ENCODE assay signal across 22 cellular contexts in the genomic region with DNA sequence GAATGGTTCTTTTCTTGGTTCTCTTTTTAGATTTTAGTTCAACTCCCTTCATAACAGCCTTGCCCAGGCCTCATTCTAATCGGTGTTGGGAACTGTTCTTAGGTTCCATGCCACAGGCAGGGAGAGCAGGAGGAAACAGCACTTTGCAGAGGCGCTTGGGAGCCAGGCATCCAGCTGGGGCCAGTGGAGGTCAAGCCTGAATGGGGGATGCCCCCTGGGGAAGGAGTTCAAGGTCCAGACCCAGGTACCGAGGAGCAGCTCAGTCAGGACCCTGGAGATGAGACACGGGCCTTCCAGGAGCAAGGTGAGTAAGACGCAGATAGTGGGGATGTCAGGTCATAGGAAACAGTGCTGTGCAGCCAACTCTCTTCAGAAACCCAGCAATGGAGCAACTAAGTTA. TPM values are rescaled to one million over a fixed set of nuclear protein-coding genes. Genes with fewer than 3 reads are reported as not detected.
DNase-seq lines count a peak whose midpoint lies in the region; ATAC-seq and TF ChIP-seq lines count a peak whose summit lies in the region.
"Had no signal": no experiment of that assay in that cellular context is flagged by ENCODE, and none has a peak within 500 bp of the region (broad histone marks: within the 10 kb centered on the region; RNA-seq: fewer than 3 reads in every experiment).

No MANE protein-coding gene starts in this region.

- H3K27ac ChIP-seq in RWPE1 = peak overlapping the region; percentile 92
- H3K27ac ChIP-seq: HL-60, PC-9, vagina had no signal

- no peaks in the 10 kb centered on the region for H3K9me3 Mint-ChIP-seq in activated T-cell treated with anti-CD3 and anti-CD28 coated beads, Interleukin-2, amount 50 U/mL, for 72 hours
- H3K9me3 Mint-ChIP-seq in activated naive CD8-positive, alpha-beta T cell treated with anti-CD3 and anti-CD28 coated beads, Interleukin-2, amount 50 U/mL, for 24 hours = no peaks in the 10 kb centered on the region
- H3K9me3 Mint-ChIP-seq in stimulated activated naive B cell treated with anti-CD40 and anti-IgM and Interleukin-4, amounts not matched to agents 10 μg/mL and 1 μg/mL and 100 μg/mL, for 72 hours = no peaks in the 10 kb centered on the region

- CTCF ChIA-PET in RWPE1 (lab: Yijun Ruan, JAX) = interaction anchor here (0.6 to 1.0 kb wide), 2 partner anchors 10 to 370 kb away, joined by 4 to 6 read pairs; no protein-coding TSS in a partner anchor

- H3K36me3 Mint-ChIP-seq in activated T-cell treated with anti-CD3 and anti-CD28 coated beads, Interleukin-2, amount 50 U/mL, for 72 hours (ENCODE audit: insufficient read depth in 2 of 2) = peaks cover 28 to 54% of the 10 kb centered on the region in 2 donors
- peaks cover 74% of the 10 kb centered on the region for H3K36me3 Mint-ChIP-seq in activated naive CD8-positive, alpha-beta T cell treated with anti-CD3 and anti-CD28 coated beads, Interleukin-2, amount 50 U/mL, for 24 hours (ENCODE audit: low read depth)
- peaks cover 52 to 74% of the 10 kb centered on the region in 2 donors for H3K36me3 Mint-ChIP-seq in stimulated activated naive B cell treated with anti-CD40 and anti-IgM and Interleukin-4, amounts not matched to agents 10 μg/mL and 1 μg/mL and 100 μg/mL, for 72 hours

- peak overlapping the region; percentile 82 for H3K27ac Mint-ChIP-seq in activated T-cell treated with anti-CD3 and anti-CD28 coated beads, Interleukin-2, amount 50 U/mL, for 72 hours
- peak overlapping the region; percentile 65 for H3K27ac Mint-ChIP-seq in activated naive CD8-positive, alpha-beta T cell treated with anti-CD3 and anti-CD28 coated beads, Interleukin-2, amount 50 U/mL, for 24 hours
- peak overlapping the region; percentile 37 for H3K27ac Mint-ChIP-seq in stimulated activated naive B cell treated with anti-CD40 and anti-IgM and Interleukin-4, amounts not matched to agents 10 μg/mL and 1 μg/mL and 100 μg/mL, for 72 hours

- no peak overlapping the region for H3K4me3 Mint-ChIP-seq in activated T-cell treated with anti-CD3 and anti-CD28 coated beads, Interleukin-2, amount 50 U/mL, for 72 hours
- H3K4me3 Mint-ChIP-seq in activated naive CD8-positive, alpha-beta T cell treated with anti-CD3 and anti-CD28 coated beads, Interleukin-2, amount 50 U/mL, for 24 hours = no peak overlapping the region
- no peak overlapping the region for H3K4me3 Mint-ChIP-seq in stimulated activated naive B cell treated with anti-CD40 and anti-IgM and Interleukin-4, amounts not matched to agents 10 μg/mL and 1 μg/mL and 100 μg/mL, for 72 hours

- DNase-seq in activated T-cell treated with anti-CD3 and anti-CD28 coated beads, Interleukin-2, amount 50 U/mL, for 72 hours = no peak
- DNase-seq in activated T-cell treated with anti-CD3 and anti-CD28 coated beads, Interleukin-2, amount 50 U/mL, for 48 hours = no peak
- no peak for DNase-seq in RWPE1 (ENCODE audit: low spot score)
- no peak for DNase-seq in activated naive CD8-positive, alpha-beta T cell treated with anti-CD3 and anti-CD28 coated beads, Interleukin-2, amount 50 U/mL, for 24 hours
- DNase-seq in stimulated activated naive B cell treated with anti-CD40 and anti-IgM and Interleukin-4, amounts not matched to agents 10 μg/mL and 1 μg/mL and 100 μg/mL, for 72 hours = no peak
- no peak for DNase-seq in NOMO-1 treated with DMSO at 0.1 percent for 48 hours (lab: John Stamatoyannopoulos, UW; ENCODE audit: unreplicated experiment)
- DNase-seq: activated CD4-positive, alpha-beta T cell treated with anti-CD3 and anti-CD28 coated beads, Interleukin-2, amount 50 U/mL, for 1 hour; effector memory CD4-positive, alpha-beta T cell; glutamatergic neuron; MG63; midbrain; NCI-H1694; NCI-H774; PC-9; stimulated activated CD4-positive, alpha-beta T cell treated with anti-CD3 and anti-CD28 coated beads, Interleukin-4, amount 100 ng/mL, for 24 hours; substantia nigra had no signal

- no peak for TF ChIP-seq CTCF in RWPE1 (conservative IDR thresholded peaks at IDR 0.05; ENCODE audit: low read depth)

- peaks cover 91% of the 10 kb centered on the region for H3K4me1 Mint-ChIP-seq in activated T-cell treated with anti-CD3 and anti-CD28 coated beads, Interleukin-2, amount 50 U/mL, for 72 hours (ENCODE audit: low read depth)
- H3K4me1 Mint-ChIP-seq in activated naive CD8-positive, alpha-beta T cell treated with anti-CD3 and anti-CD28 coated beads, Interleukin-2, amount 50 U/mL, for 24 hours = peaks cover 89% of the 10 kb centered on the region
- H3K4me1 Mint-ChIP-seq in stimulated activated naive B cell treated with anti-CD40 and anti-IgM and Interleukin-4, amounts not matched to agents 10 μg/mL and 1 μg/mL and 100 μg/mL, for 72 hours = peaks cover 29 to 66% of the 10 kb centered on the region in 2 donors

- H3K27me3 Mint-ChIP-seq in activated T-cell treated with anti-CD3 and anti-CD28 coated beads, Interleukin-2, amount 50 U/mL, for 72 hours (ENCODE audit: low read depth) = no peaks in the 10 kb centered on the region
- H3K27me3 Mint-ChIP-seq in activated naive CD8-positive, alpha-beta T cell treated with anti-CD3 and anti-CD28 coated beads, Interleukin-2, amount 50 U/mL, for 24 hours = no peaks in the 10 kb centered on the region
- H3K27me3 Mint-ChIP-seq in stimulated activated naive B cell treated with anti-CD40 and anti-IgM and Interleukin-4, amounts not matched to agents 10 μg/mL and 1 μg/mL and 100 μg/mL, for 72 hours = no peaks in the 10 kb centered on the region

- POLR2A ChIA-PET in RWPE1 (lab: Yijun Ruan, JAX; ENCODE audit: low non-redundant PET) = no interaction called here

- ATAC-seq in activated T-cell treated with anti-CD3 and anti-CD28 coated beads, Interleukin-2, amount 50 U/mL, for 72 hours (replicated peaks in 1 of 2) = no peak
- no peak for ATAC-seq in activated naive CD8-positive, alpha-beta T cell treated with anti-CD3 and anti-CD28 coated beads, Interleukin-2, amount 50 U/mL, for 24 hours
- ATAC-seq in stimulated activated naive B cell treated with anti-CD40 and anti-IgM and Interleukin-4, amounts not matched to agents 10 μg/mL and 1 μg/mL and 100 μg/mL, for 72 hours (replicated peaks) = no peak
- no peak for ATAC-seq in HG03342 (IDR thresholded peaks at IDR 0.05; ENCODE audit: unreplicated experiment)
- no peak for ATAC-seq in GM18868 (IDR thresholded peaks at IDR 0.05; ENCODE audit: unreplicated experiment)
- ATAC-seq: left lobe of liver had no signal

RNA-seq across cellular contexts. Expression of a gene that starts 4.5 kb away (rescaled TPM):
- 10 to 100 TPM; 32.4 to 35.6 TPM for total RNA-seq in activated T-cell treated with anti-CD3 and anti-CD28 coated beads, Interleukin-2, amount 50 U/mL, for 72 hours

RNA-seq across cellular contexts. Expression of a gene that starts 23.2 kb away (rescaled TPM):
- 1 to 10 TPM; 2.5 to 4.3 TPM for total RNA-seq in activated T-cell treated with anti-CD3 and anti-CD28 coated beads, Interleukin-2, amount 50 U/mL, for 72 hours
- total RNA-seq: pulmonary artery endothelial cell had no signal

RNA-seq across cellular contexts. Expression of a gene that starts 58.5 kb away (rescaled TPM):
- total RNA-seq in activated T-cell treated with anti-CD3 and anti-CD28 coated beads, Interleukin-2, amount 50 U/mL, for 72 hours = under 1 TPM in 1 of 2 donors, not detected in 1; 0.36 TPM
- total RNA-seq: pulmonary artery endothelial cell had no signal
